Comparison of ENCODE assay signal across 7 cellular contexts in genomic region chr5:132429451-132430440, GRCh38.
A peak's percentile ranks its signal among the peaks of the same experiment; 100 is the strongest.
DNase-seq lines count a peak whose midpoint lies in the region; ATAC-seq and TF ChIP-seq lines count a peak whose summit lies in the region.

No MANE protein-coding gene starts in this region.

- H3K36me3 Mint-ChIP-seq in effector memory CD8-positive, alpha-beta T cell (ENCODE audit: insufficient read depth), result peaks cover 70% of the 10 kb centered on the region

- H3K4me1 Mint-ChIP-seq in effector memory CD8-positive, alpha-beta T cell (ENCODE audit: low read depth in 2 of 2), result peaks cover 88 to 97% of the 10 kb centered on the region in 2 donors

- WGBS in suprapubic skin, result 75% methylated on average over 6 of the region's 6 CpGs

- H3K36me3 ChIP-seq in DND-41 (ENCODE audit: insufficient read depth, low read length), result peaks cover 90% of the 10 kb centered on the region
- H3K36me3 ChIP-seq in gastrocnemius medialis, result no peaks in the 10 kb centered on the region
- no peaks in the 10 kb centered on the region for H3K36me3 ChIP-seq in suprapubic skin

- peaks cover 99% of the 10 kb centered on the region for H3K79me2 ChIP-seq in DND-41 (ENCODE audit: insufficient read depth, low read length)

- H3K9me3 Mint-ChIP-seq in effector memory CD8-positive, alpha-beta T cell, result no peaks in the 10 kb centered on the region

- peak overlapping the region; percentile 14; the same call in 1 of the 2 replicates for H3K9ac ChIP-seq in DND-41 (ENCODE audit: low read depth, low read length)

- H3K4me1 ChIP-seq in DND-41 (ENCODE audit: insufficient read depth, low read length), result peaks cover 93% of the 10 kb centered on the region
- peaks cover 71 to 94% of the 10 kb centered on the region in 2 donors for H3K4me1 ChIP-seq in gastrocnemius medialis
- peaks cover 56% of the 10 kb centered on the region for H3K4me1 ChIP-seq in suprapubic skin

- peak overlapping the region; percentile 96 to 99 for H3K27ac Mint-ChIP-seq in effector memory CD8-positive, alpha-beta T cell

- no peak for TF ChIP-seq POLR2A in gastrocnemius medialis (IDR thresholded peaks at IDR 0.05)
- TF ChIP-seq POLR2A in suprapubic skin (IDR thresholded peaks at IDR 0.05), result no peak

- H3K4me2 ChIP-seq in DND-41 (ENCODE audit: insufficient read depth, low read length), result no peak overlapping the region

- H3K9me3 ChIP-seq in DND-41 (ENCODE audit: insufficient read depth, low read length, severe bottlenecking), result no peaks in the 10 kb centered on the region
- no peaks in the 10 kb centered on the region for H3K9me3 ChIP-seq in gastrocnemius medialis
- H3K9me3 ChIP-seq in suprapubic skin, result no peaks in the 10 kb centered on the region

- H3K27me3 ChIP-seq in DND-41 (ENCODE audit: insufficient read depth, low read length, poor library complexity), result no peaks in the 10 kb centered on the region
- H3K27me3 ChIP-seq in gastrocnemius medialis, result no peaks in the 10 kb centered on the region
- no peaks in the 10 kb centered on the region for H3K27me3 ChIP-seq in suprapubic skin

- H3K4me3 ChIP-seq in DND-41 (ENCODE audit: low read depth in 1 of 2, low read length in 2 of 2) (no peak overlapping the region), gastrocnemius medialis (no peak overlapping the region), suprapubic skin (no peak overlapping the region)

- ATAC-seq in DND-41 (ENCODE audit: insufficient read depth, low read depth), result no peak
- ATAC-seq in effector memory CD8-positive, alpha-beta T cell (replicated peaks), result no peak
- no peak for ATAC-seq in gastrocnemius medialis
- no peak for ATAC-seq in GM21390 (IDR thresholded peaks at IDR 0.05; ENCODE audit: unreplicated experiment)

- TF ChIP-seq EP300 in suprapubic skin (IDR thresholded peaks at IDR 0.05), result no peak

- H3K27me3 Mint-ChIP-seq in effector memory CD8-positive, alpha-beta T cell, result no peaks in the 10 kb centered on the region

- TF ChIP-seq CTCF in DND-41 (IDR thresholded peaks at IDR 0.05; ENCODE audit: borderline replicate concordance, extremely low read depth, low read length, poor library complexity, severe bottlenecking) (no peak), gastrocnemius medialis (IDR thresholded peaks at IDR 0.05 in 4 of 5, conservative IDR thresholded peaks at IDR 0.05 in 1 of 5) (no peak), suprapubic skin (IDR thresholded peaks at IDR 0.05) (no peak)

- H3K4me3 Mint-ChIP-seq in effector memory CD8-positive, alpha-beta T cell, result peak overlapping the region; percentile 69 to 82

- no peak for DNase-seq in DND-41
- peak; percentile 34 for DNase-seq in OCI-M1 (lab: John Stamatoyannopoulos, UW)
- no peak for DNase-seq in effector memory CD8-positive, alpha-beta T cell
- no peak for DNase-seq in gastrocnemius medialis
- no peak for DNase-seq in T1000 (lab: John Stamatoyannopoulos, UW)
- no peak for DNase-seq in suprapubic skin (ENCODE audit: low spot score in 2 of 2)

- in situ Hi-C loops in gastrocnemius medialis (cut with MboI; ENCODE audit: low sequenced_read_pairs in 4 of 4), result loop anchor here in 1 of 4 donors (10.0 kb wide), 1 partner anchor 65 kb away; the partner anchor contains the start of gene IRF1

- H4K20me1 ChIP-seq in DND-41 (ENCODE audit: insufficient read depth, low read length), result peaks cover 65% of the 10 kb centered on the region

- H3K27ac ChIP-seq in DND-41 (ENCODE audit: low read length) (peak overlapping the region; percentile 99), gastrocnemius medialis (peak overlapping the region in 3 of 4 donors; percentile 90 to 99 (median 98)), suprapubic skin (no peak overlapping the region)

- no peak overlapping the region for H2AFZ ChIP-seq in DND-41 (ENCODE audit: low read depth, low read length)

- intact Hi-C loops in gastrocnemius medialis (cut with DNase I; ENCODE audit: low total_unique reads), result no loop called here
